ENCODE assay signal across 11 cellular contexts in genomic region chr16:68792465-68793324, GRCh38. TPM values are rescaled to one million over a fixed set of nuclear protein-coding genes. Genes with fewer than 3 reads are reported as not detected.
DNase-seq lines count a peak whose midpoint lies in the region; TF ChIP-seq lines count a peak whose summit lies in the region.
"Had no signal": no experiment of that assay in that cellular context is flagged by ENCODE, and none has a peak within 500 bp of the region (broad histone marks: within the 10 kb centered on the region; RNA-seq: fewer than 3 reads in every experiment).

No MANE protein-coding gene starts in this region.

- TF ChIP-seq CTCF in AG10803 (conservative IDR thresholded peaks at IDR 0.05; ENCODE audit: low read length) (no peak), cardiac fibroblast (IDR thresholded peaks at IDR 0.05; ENCODE audit: low read depth, low read length) (no peak), mesothelial cell of epicardium (IDR thresholded peaks at IDR 0.05; ENCODE audit: unreplicated experiment) (no peak), BE2C (IDR thresholded peaks at IDR 0.05; ENCODE audit: low read depth, low read length) (no peak)

- H3K4me1 ChIP-seq in BE2C = no peaks in the 10 kb centered on the region

- H3K36me3 ChIP-seq in BE2C = no peaks in the 10 kb centered on the region

- H3K4me3 Mint-ChIP-seq in mesothelial cell of epicardium (no peak overlapping the region), immature natural killer cell (no peak overlapping the region)
- H3K4me3 Mint-ChIP-seq in activated naive CD4-positive, alpha-beta T cell treated with anti-CD3 and anti-CD28 coated beads for 36 hours = no peak overlapping the region
- H3K4me3 Mint-ChIP-seq: natural killer cell treated with Interleukin-12 subunit alpha and Interleukin-12 subunit beta and Interleukin-15 and Interleukin-18, amount 100 ng/mL, for 72 hours had no signal

- H3K36me3 Mint-ChIP-seq in mesothelial cell of epicardium (peaks cover 5% of the 10 kb centered on the region), immature natural killer cell (no peaks in the 10 kb centered on the region)
- no peaks in the 10 kb centered on the region for H3K36me3 Mint-ChIP-seq in activated naive CD4-positive, alpha-beta T cell treated with anti-CD3 and anti-CD28 coated beads for 36 hours (ENCODE audit: low read depth)
- H3K36me3 Mint-ChIP-seq: natural killer cell treated with Interleukin-12 subunit alpha and Interleukin-12 subunit beta and Interleukin-15 and Interleukin-18, amount 100 ng/mL, for 72 hours had no signal

- no peaks in the 10 kb centered on the region for H3K27me3 ChIP-seq in BE2C

- H3K4me3 ChIP-seq in AG10803 (ENCODE audit: low read length) (no peak overlapping the region), cardiac fibroblast (replicated peaks in 1 of 2; ENCODE audit: low read depth in 2 of 2, low read length in 2 of 2) (no peak overlapping the region), BE2C (ENCODE audit: low read depth, low read length) (no peak overlapping the region)

- DNase-seq in AG10803 (ENCODE audit: low read depth) (peak; percentile 55), MV-4-11 (lab: John Stamatoyannopoulos, UW) (peak; percentile 54), cardiac fibroblast (ENCODE audit: low read depth in 2 of 2) (peak; percentile 50 to 89), mesothelial cell of epicardium (ENCODE audit: low spot score in 2 of 2, unreplicated experiment in 2 of 2) (no peak), islet precursor cell (no peak), immature natural killer cell (no peak), BE2C (no peak)
- DNase-seq in activated naive CD4-positive, alpha-beta T cell treated with anti-CD3 and anti-CD28 coated beads for 36 hours = no peak
- DNase-seq: activated naive CD4-positive, alpha-beta T cell; C1 segment of cervical spinal cord had no signal

- peak overlapping the region; percentile 84 for H3K27ac Mint-ChIP-seq in mesothelial cell of epicardium
- H3K27ac Mint-ChIP-seq in activated naive CD4-positive, alpha-beta T cell treated with anti-CD3 and anti-CD28 coated beads for 36 hours = no peak overlapping the region
- H3K27ac Mint-ChIP-seq in immature natural killer cell = no peak overlapping the region
- H3K27ac Mint-ChIP-seq: natural killer cell treated with Interleukin-12 subunit alpha and Interleukin-12 subunit beta and Interleukin-15 and Interleukin-18, amount 100 ng/mL, for 72 hours had no signal

- CTCF ChIA-PET in activated naive CD4-positive, alpha-beta T cell treated with anti-CD3 and anti-CD28 coated beads for 36 hours (lab: Charles Lee) = interaction anchor here (0.9 kb wide), 1 partner anchor 52 kb away, joined by 3 read pairs; no protein-coding TSS in a partner anchor

- H3K27me3 Mint-ChIP-seq in mesothelial cell of epicardium (ENCODE audit: low read depth) = no peaks in the 10 kb centered on the region
- no peaks in the 10 kb centered on the region for H3K27me3 Mint-ChIP-seq in activated naive CD4-positive, alpha-beta T cell treated with anti-CD3 and anti-CD28 coated beads for 36 hours (ENCODE audit: low read depth)
- H3K27me3 Mint-ChIP-seq in immature natural killer cell (ENCODE audit: low read depth in 3 of 3) = peaks cover 0 to 11% (median 0%) of the 10 kb centered on the region in 3 donors

- no peaks in the 10 kb centered on the region for H3K9me3 ChIP-seq in BE2C

- intact Hi-C loops in activated naive CD4-positive, alpha-beta T cell treated with anti-CD3 and anti-CD28 coated beads for 36 hours (cut with micrococcal nuclease) = no loop called here

- no peaks in the 10 kb centered on the region for H3K9me3 Mint-ChIP-seq in mesothelial cell of epicardium
- H3K9me3 Mint-ChIP-seq in activated naive CD4-positive, alpha-beta T cell treated with anti-CD3 and anti-CD28 coated beads for 36 hours = no peaks in the 10 kb centered on the region
- H3K9me3 Mint-ChIP-seq in immature natural killer cell = no peaks in the 10 kb centered on the region
- H3K9me3 Mint-ChIP-seq: natural killer cell treated with Interleukin-12 subunit alpha and Interleukin-12 subunit beta and Interleukin-15 and Interleukin-18, amount 100 ng/mL, for 72 hours had no signal

- H3K4me1 Mint-ChIP-seq in mesothelial cell of epicardium (peaks cover 27% of the 10 kb centered on the region), immature natural killer cell (no peaks in the 10 kb centered on the region)
- H3K4me1 Mint-ChIP-seq in activated naive CD4-positive, alpha-beta T cell treated with anti-CD3 and anti-CD28 coated beads for 36 hours (ENCODE audit: low read depth) = no peaks in the 10 kb centered on the region

RNA-seq across cellular contexts. Expression of gene TANGO6, which starts 50.6 kb away (rescaled TPM):
- total RNA-seq in mesothelial cell of epicardium = 9.4 to 12.8 TPM (median 10.3 TPM) in 3 replicates
- 10 to 100 TPM; 21.6 to 22.3 TPM for total RNA-seq in activated naive CD4-positive, alpha-beta T cell treated with anti-CD3 and anti-CD28 coated beads for 36 hours
- 10 to 100 TPM in 2 of 3 donors, 1 to 10 TPM in 1; 8.2 to 16.9 (median 11.5) TPM for polyA plus RNA-seq in immature natural killer cell
- 5.0 TPM for polyA plus RNA-seq in BE2C (2012; ENCODE audit: insufficient read depth, insufficient read length, low read depth)

RNA-seq across cellular contexts. Expression of gene CDH1, which starts 55.6 kb away (rescaled TPM):
- total RNA-seq in mesothelial cell of epicardium = 214 to 236 TPM (median 219 TPM) in 3 replicates
- 1 to 10 TPM; 1.7 to 2.7 TPM for total RNA-seq in activated naive CD4-positive, alpha-beta T cell treated with anti-CD3 and anti-CD28 coated beads for 36 hours
- polyA plus RNA-seq in immature natural killer cell = under 1 TPM in 1 of 3 donors, not detected in 2; 0.91 TPM
- polyA plus RNA-seq in BE2C (2012; ENCODE audit: insufficient read depth, insufficient read length, low read depth) = not detected

Comparison
In these comparisons a context has a peak if more than half of its experiments do, and no peak if none do; other contexts are left out.
1. DNase-seq: peak in AG10803 (single experiment), MV-4-11 (single experiment) and cardiac fibroblast (2 of 2); none in mesothelial cell of epicardium (0 of 2), activated naive CD4-positive, alpha-beta T cell treated with anti-CD3 and anti-CD28 coated beads for 36 hours (single experiment), islet precursor cell (single experiment), immature natural killer cell (0 of 3) and BE2C (single experiment).
2. RNA of gene CDH1, which starts 55.6 kb away (total RNA-seq): 214 to 236 TPM in mesothelial cell of epicardium; 1.7 to 2.7 TPM in activated naive CD4-positive, alpha-beta T cell treated with anti-CD3 and anti-CD28 coated beads for 36 hours; every median in the first group is over 10 times any median in the second.